ENCODE assay signal across 19 cellular contexts in the genomic region with DNA sequence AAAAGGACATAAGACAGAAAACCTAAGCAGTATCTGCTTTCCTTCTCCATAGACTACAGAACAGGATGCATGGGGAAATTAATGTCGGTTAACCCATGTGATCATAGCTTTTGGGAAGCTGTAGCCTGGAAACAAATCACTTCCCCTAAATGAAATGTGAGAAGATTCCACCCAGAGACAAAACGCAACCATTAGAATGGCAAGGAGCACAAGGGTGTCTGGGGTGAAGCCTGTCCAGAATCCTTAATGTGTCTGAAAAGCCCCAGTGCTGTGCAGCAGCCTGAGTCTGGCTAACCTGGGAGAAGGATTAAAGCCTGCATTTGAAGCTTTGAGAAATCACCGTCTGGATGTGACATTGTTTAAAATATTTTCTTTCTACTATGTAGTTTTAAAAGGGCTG.
DNase-seq lines count a peak whose midpoint lies in the region; ATAC-seq and TF ChIP-seq lines count a peak whose summit lies in the region.
"Had no signal": no experiment of that assay in that cellular context is flagged by ENCODE, and none has a peak within 500 bp of the region (broad histone marks: within the 10 kb centered on the region; RNA-seq: fewer than 3 reads in every experiment).

No MANE protein-coding gene starts in this region.

- no peak overlapping the region for H3K4me2 ChIP-seq in GM23338

- no peaks in the 10 kb centered on the region for H3F3A ChIP-seq in GM23338 (replicated peaks; ENCODE audit: low read depth)

- H4K20me1 ChIP-seq in GM23338 (replicated peaks; ENCODE audit: insufficient read depth): no peaks in the 10 kb centered on the region

- H2AFZ ChIP-seq in GM23338: peak overlapping the region; percentile 57; the same call in 1 of the 2 replicates

- peaks cover 8% of the 10 kb centered on the region; the same call in 2 of the 3 replicates for H3K4me1 Mint-ChIP-seq in GM23338
- no peaks in the 10 kb centered on the region for H3K4me1 Mint-ChIP-seq in activated CD4-positive, alpha-beta memory T cell treated with anti-CD3 and anti-CD28 coated beads for 36 hours (ENCODE audit: low read depth)
- H3K4me1 Mint-ChIP-seq: activated naive CD8-positive, alpha-beta T cell treated with anti-CD3 and anti-CD28 coated beads for 36 hours had no signal

- H3K9me2 ChIP-seq in GM23338 (ENCODE audit: insufficient read depth): no peaks in the 10 kb centered on the region

- POLR2A ChIA-PET in A673 (lab: Charles Lee; ENCODE audit: low non-redundant PET): interaction anchor here (0.7 kb wide), 1 partner anchor 236 kb away, joined by 3 read pairs; no protein-coding TSS in a partner anchor
- POLR2A ChIA-PET in activated CD4-positive, alpha-beta memory T cell treated with anti-CD3 and anti-CD28 coated beads for 36 hours (lab: Charles Lee): no interaction called here

- H3K79me2 ChIP-seq in GM23338 (replicated peaks; ENCODE audit: insufficient read depth): no peaks in the 10 kb centered on the region

- H3K27ac ChIP-seq in A673 (ENCODE audit: low read depth, low read length, poor library complexity, severe bottlenecking) (no peak overlapping the region), GM23338 (ENCODE audit: low read depth) (no peak overlapping the region), ascending aorta (no peak overlapping the region)
- H3K27ac ChIP-seq: breast epithelium, ovary, skin epidermis, suprapubic skin had no signal

- H3K36me3 Mint-ChIP-seq in GM23338 (ENCODE audit: low read depth): no peaks in the 10 kb centered on the region
- H3K36me3 Mint-ChIP-seq in activated CD4-positive, alpha-beta memory T cell treated with anti-CD3 and anti-CD28 coated beads for 36 hours: no peaks in the 10 kb centered on the region
- H3K36me3 Mint-ChIP-seq: activated naive CD8-positive, alpha-beta T cell treated with anti-CD3 and anti-CD28 coated beads for 36 hours had no signal

- CTCF ChIA-PET in A673 (lab: Charles Lee): no interaction called here
- CTCF ChIA-PET in activated CD4-positive, alpha-beta memory T cell treated with anti-CD3 and anti-CD28 coated beads for 36 hours (lab: Charles Lee): no interaction called here

- DNase-seq in A673 (ENCODE audit: low spot score) (peak; percentile 9), GM23338 (ENCODE audit: low spot score) (peak; percentile 10), amniotic epithelial cell (ENCODE audit: low read depth) (peak; percentile 20), left kidney (ENCODE audit: low read depth, low spot score) (peak; percentile 49), ascending aorta (ENCODE audit: low spot score in 2 of 2) (no peak), MV-4-11 (lab: John Stamatoyannopoulos, UW) (no peak)
- DNase-seq in activated CD4-positive, alpha-beta memory T cell treated with anti-CD3 and anti-CD28 coated beads for 36 hours: no peak
- DNase-seq: activated CD8-positive, alpha-beta T cell treated with anti-CD3 and anti-CD28 coated beads, Interleukin-2, amount 10 ng/mL, durations not matched to agents 7 days and 5 days; activated naive CD8-positive, alpha-beta T cell treated with anti-CD3 and anti-CD28 coated beads for 36 hours; activated T-cell treated with anti-CD3 and anti-CD28 coated beads, Interleukin-2, amount 50 U/mL, for 48 hours; NCI-H2029; NCI-H524 treated with DMSO at 0.1 percent for 48 hours; ovary; stimulated activated CD4-positive, alpha-beta T cell treated with anti-CD3 and anti-CD28 coated beads, Interleukin-4, amount 100 ng/mL, for 24 hours had no signal

- H3K27me3 ChIP-seq in A673 (replicated peaks; ENCODE audit: insufficient read depth, low read depth, low read length, poor library complexity) (no peaks in the 10 kb centered on the region), GM23338 (ENCODE audit: insufficient read depth) (no peaks in the 10 kb centered on the region), ascending aorta (no peaks in the 10 kb centered on the region)
- H3K27me3 ChIP-seq: breast epithelium, ovary, suprapubic skin had no signal

- no peaks in the 10 kb centered on the region for H3K27me3 Mint-ChIP-seq in GM23338 (ENCODE audit: insufficient read depth, low read depth, poor library complexity)
- H3K27me3 Mint-ChIP-seq in activated CD4-positive, alpha-beta memory T cell treated with anti-CD3 and anti-CD28 coated beads for 36 hours: no peaks in the 10 kb centered on the region
- H3K27me3 Mint-ChIP-seq: activated naive CD8-positive, alpha-beta T cell treated with anti-CD3 and anti-CD28 coated beads for 36 hours had no signal

- H3K4me1 ChIP-seq in A673 (ENCODE audit: insufficient read depth, low read length, poor library complexity, severe bottlenecking): no peaks in the 10 kb centered on the region
- no peaks in the 10 kb centered on the region for H3K4me1 ChIP-seq in GM23338 (ENCODE audit: insufficient read depth)
- no peaks in the 10 kb centered on the region for H3K4me1 ChIP-seq in ascending aorta
- H3K4me1 ChIP-seq: breast epithelium, suprapubic skin had no signal

- no peak for TF ChIP-seq CTCF in A673 (conservative IDR thresholded peaks at IDR 0.05; ENCODE audit: low read depth, low read length)
- TF ChIP-seq CTCF in GM23338 (conservative IDR thresholded peaks at IDR 0.05; ENCODE audit: low read depth in 2 of 2): no peak
- no peak for TF ChIP-seq CTCF in ascending aorta (IDR thresholded peaks at IDR 0.05)

- H3K9me3 ChIP-seq in A673 (ENCODE audit: low read depth, low read length, poor library complexity, severe bottlenecking): no peaks in the 10 kb centered on the region
- H3K9me3 ChIP-seq in ascending aorta: no peaks in the 10 kb centered on the region
- H3K9me3 ChIP-seq: breast epithelium, ovary, suprapubic skin had no signal

- H3K4me3 ChIP-seq in A673 (ENCODE audit: low read depth, low read length, poor library complexity, severe bottlenecking) (no peak overlapping the region), GM23338 (no peak overlapping the region), ascending aorta (no peak overlapping the region)
- H3K4me3 ChIP-seq: breast epithelium, GM12878, ovary, skin epidermis, suprapubic skin had no signal

- no peak overlapping the region for H3K4me3 Mint-ChIP-seq in GM23338
- H3K4me3 Mint-ChIP-seq in activated CD4-positive, alpha-beta memory T cell treated with anti-CD3 and anti-CD28 coated beads for 36 hours: no peak overlapping the region
- H3K4me3 Mint-ChIP-seq: activated CD8-positive, alpha-beta T cell treated with anti-CD3 and anti-CD28 coated beads, Interleukin-2, amount 10 ng/mL, durations not matched to agents 7 days and 5 days; activated naive CD8-positive, alpha-beta T cell treated with anti-CD3 and anti-CD28 coated beads for 36 hours had no signal

- ATAC-seq in GM23338 (peak; percentile 52), HG02970 (IDR thresholded peaks at IDR 0.05; ENCODE audit: low FRiP score, unreplicated experiment) (no peak)
- ATAC-seq: activated CD8-positive, alpha-beta T cell treated with anti-CD3 and anti-CD28 coated beads, Interleukin-2, amount 10 ng/mL, durations not matched to agents 7 days and 5 days; GM12878 had no signal

- no peaks in the 10 kb centered on the region for H3K9me3 Mint-ChIP-seq in GM23338
- no peaks in the 10 kb centered on the region for H3K9me3 Mint-ChIP-seq in activated CD4-positive, alpha-beta memory T cell treated with anti-CD3 and anti-CD28 coated beads for 36 hours
- H3K9me3 Mint-ChIP-seq: activated naive CD8-positive, alpha-beta T cell treated with anti-CD3 and anti-CD28 coated beads for 36 hours had no signal

- no peaks in the 10 kb centered on the region for H3K36me3 ChIP-seq in A673 (ENCODE audit: insufficient read depth, low read length, poor library complexity, severe bottlenecking)
- no peaks in the 10 kb centered on the region for H3K36me3 ChIP-seq in GM23338 (ENCODE audit: insufficient read depth)
- no peaks in the 10 kb centered on the region for H3K36me3 ChIP-seq in ascending aorta
- H3K36me3 ChIP-seq: breast epithelium, ovary, suprapubic skin had no signal

- intact Hi-C loops in A673 (cut with micrococcal nuclease; ENCODE audit: unreplicated experiment) (no loop called here), ascending aorta (cut with DNase I) (no loop called here)
- intact Hi-C loops in activated CD4-positive, alpha-beta memory T cell treated with anti-CD3 and anti-CD28 coated beads for 36 hours (cut with micrococcal nuclease): no loop called here

- BruUV-seq in A673 (replicated peaks; lab: Mats Ljungman, UMichigan): no TSS peak

- peak overlapping the region; percentile 24; the same call in 1 of the 2 replicates for H3K27ac Mint-ChIP-seq in GM23338
- no peak overlapping the region for H3K27ac Mint-ChIP-seq in activated CD4-positive, alpha-beta memory T cell treated with anti-CD3 and anti-CD28 coated beads for 36 hours
- H3K27ac Mint-ChIP-seq: activated CD8-positive, alpha-beta T cell treated with anti-CD3 and anti-CD28 coated beads, Interleukin-2, amount 10 ng/mL, durations not matched to agents 7 days and 5 days; activated naive CD8-positive, alpha-beta T cell treated with anti-CD3 and anti-CD28 coated beads for 36 hours had no signal

TF ChIP-seq in GM23338, 12 proteins besides CTCF, POLR2A, EP300 and RAD21 (continues in another document):
- no peak for TF ChIP-seq EZH2 (IDR thresholded peaks at IDR 0.05; ENCODE audit: low read depth, unreplicated experiment)
- no peak for TF ChIP-seq STAT1 (IDR thresholded peaks at IDR 0.05; ENCODE audit: unreplicated experiment)
- TF ChIP-seq JUNB (IDR thresholded peaks at IDR 0.05; ENCODE audit: unreplicated experiment): no peak
- no peak for TF ChIP-seq POLR2AphosphoS5 (IDR thresholded peaks at IDR 0.05; ENCODE audit: low read depth)
- no peak for TF ChIP-seq CREB1 (CRISPR knock-in tag; IDR thresholded peaks at IDR 0.05; ENCODE audit: low read depth)
- TF ChIP-seq ZNF114 (CRISPR knock-in tag; IDR thresholded peaks at IDR 0.05): no peak

Comparison
In these comparisons a context has a peak if more than half of its experiments do, and no peak if none do; other contexts are left out.
1. DNase-seq: peak in A673 (single experiment), GM23338 (single experiment), amniotic epithelial cell (single experiment) and left kidney (single experiment); none in ascending aorta (0 of 2), MV-4-11 (single experiment) and activated CD4-positive, alpha-beta memory T cell treated with anti-CD3 and anti-CD28 coated beads for 36 hours (single experiment).